In genomic region chr14:39229222-39229543, GRCh38 we compare ENCODE assay signal across 9 cellular contexts.
DNase-seq lines count a peak whose midpoint lies in the region; ATAC-seq and FAIRE-seq lines count a peak whose summit lies in the region.
"Had no signal": no experiment of that assay in that cellular context is flagged by ENCODE, and none has a peak within 500 bp of the region (broad histone marks: within the 10 kb centered on the region; RNA-seq: fewer than 3 reads in every experiment).

No MANE protein-coding gene starts in this region.

- FAIRE-seq in GM18507 (lab: Jason Lieb, UNC), result peak; percentile 60

- ATAC-seq in GM21526 (IDR thresholded peaks at IDR 0.05; ENCODE audit: low FRiP score, unreplicated experiment) (no peak), HG02938 (IDR thresholded peaks at IDR 0.05; ENCODE audit: unreplicated experiment) (no peak), GM19455 (IDR thresholded peaks at IDR 0.05; ENCODE audit: unreplicated experiment) (no peak)

- DNase-seq in GM18507 (ENCODE audit: extremely low spot score, insufficient read length, low read depth) (peak; percentile 12), Kasumi-1 (lab: John Stamatoyannopoulos, UW) (peak; percentile 42 to 44), COLO829 (ENCODE audit: low spot score) (no peak)
- DNase-seq in activated T-cell treated with anti-CD3 and anti-CD28 coated beads, Interleukin-2, amount 50 U/mL, for 48 hours, result peak; percentile 60 to 70
- DNase-seq in stimulated activated CD4-positive, alpha-beta T cell treated with anti-CD3 and anti-CD28 coated beads, Interleukin-12 subunit alpha, Interleukin-12 subunit beta, amount 100 ng/mL, for 48 hours (ENCODE audit: low read depth in 2 of 3, low spot score in 1 of 3), result peak; percentile 43 to 60 (median 50)
- DNase-seq: NCI-H1105 treated with DMSO at 0.1 percent for 48 hours had no signal
